ENCODE assay signal across 42 cellular contexts in genomic region chr19:39177110-39177699, GRCh38. TPM values are rescaled to one million over a fixed set of nuclear protein-coding genes. Genes with fewer than 3 reads are reported as not detected.
"Had no signal": no experiment of that assay in that cellular context is flagged by ENCODE, and none has a peak within 500 bp of the region (broad histone marks: within the 10 kb centered on the region; RNA-seq: fewer than 3 reads in every experiment).

No MANE protein-coding gene starts in this region.

- H3K27ac ChIP-seq: brain microvascular endothelial cell, cardiac muscle cell, Peyer's patch, VCaP had no signal

- DNase-seq: activated B cell treated with CpG ODN at 0.5 μM for 24 hours; activated CD4-positive, alpha-beta T cell treated with anti-CD3 and anti-CD28 coated beads for 48 hours; activated CD4-positive, alpha-beta T cell treated with anti-CD3 and anti-CD28 coated beads, Interleukin-2, amount 50 U/mL, for 4 hours; activated CD4-positive, CD25-positive, alpha-beta regulatory T cell treated with anti-CD3 and anti-CD28 coated beads, Interleukin-2, amount 50 U/mL, for 72 hours; activated CD8-positive, alpha-beta T cell treated with anti-CD3 and anti-CD28 coated beads for 36 hours; activated effector memory CD4-positive, alpha-beta T cell treated with anti-CD3 and anti-CD28 coated beads, Interleukin-2, amount 50 U/mL, for 16 hours; activated naive CD4-positive, alpha-beta T cell; activated naive CD4-positive, alpha-beta T cell treated with anti-CD3 and anti-CD28 coated beads, Interleukin-2, amount 50 U/mL, for 16 hours; activated naive CD8-positive, alpha-beta T cell treated with anti-CD3 and anti-CD28 coated beads for 36 hours; activated T-cell treated with anti-CD3 and anti-CD28 coated beads, Interleukin-2, amount 50 U/mL, for 1 hour; activated T-cell treated with anti-CD3 and anti-CD28 coated beads, Interleukin-2, amount 50 U/mL, for 72 hours; amniotic stem cell; aorta; brain microvascular endothelial cell; Karpas-422; KBM-7; MG63; NCI-H1048; NCI-H1105 treated with DMSO at 0.1 percent for 48 hours; NCI-H1436; NCI-H1694; NCI-H1930; NCI-H2081 treated with DMSO at 0.1 percent for 48 hours; NCI-H2171; NCI-H2227 treated with DMSO at 0.1 percent for 48 hours; NCI-H446 treated with DMSO at 0.1 percent for 48 hours; NCI-H524; NCI-H69; NK-92 treated with Interleukin-12 subunit alpha and Interleukin-12 subunit beta, amount 100 ng/mL, for 24 hours; PC-3; Peyer's patch; RPMI8226; SIG-M5; T-cell; T-helper 17 cell had no signal

- H3K27me3 ChIP-seq: brain microvascular endothelial cell, cardiac muscle cell, MG63, Peyer's patch had no signal

- H3K4me3 ChIP-seq: cardiac muscle cell, MG63, Peyer's patch had no signal

- H3K4me1 ChIP-seq: Peyer's patch had no signal

- H3K9me3 ChIP-seq: MG63, Peyer's patch had no signal

- ATAC-seq: activated CD8-positive, alpha-beta T cell treated with anti-CD3 and anti-CD28 coated beads for 36 hours; activated T-cell treated with anti-CD3 and anti-CD28 coated beads, Interleukin-2, amount 50 U/mL, for 72 hours; activated T-helper 17 cell treated with anti-CD3 and anti-CD28 coated beads, Interleukin-2, amount 50 U/mL, for 72 hours; PC-3; Right ventricle myocardium inferior; SK-N-SH treated with all-trans-retinoic acid at 6 μM for 48 hours; T-cell; T-helper 17 cell had no signal

RNA-seq across cellular contexts. Expression of gene NCCRP1, which starts 19.6 kb away (rescaled TPM):
- total RNA-seq: activated B cell treated with CpG ODN at 0.5 μM for 24 hours; activated CD8-positive, alpha-beta memory T cell treated with anti-CD3 and anti-CD28 coated beads for 36 hours; activated CD8-positive, alpha-beta T cell treated with anti-CD3 and anti-CD28 coated beads for 36 hours; activated naive CD8-positive, alpha-beta T cell treated with anti-CD3 and anti-CD28 coated beads for 36 hours; activated T-cell treated with anti-CD3 and anti-CD28 coated beads, Interleukin-2, amount 50 U/mL, for 72 hours; activated T-helper 17 cell treated with anti-CD3 and anti-CD28 coated beads, Interleukin-2, amount 50 U/mL, for 72 hours; aorta; Right ventricle myocardium inferior; T-helper 17 cell had no signal

RNA-seq across cellular contexts. Expression of gene SYCN, which starts 26.9 kb away (rescaled TPM):
- total RNA-seq: activated B cell treated with CpG ODN at 0.5 μM for 24 hours; activated CD8-positive, alpha-beta memory T cell treated with anti-CD3 and anti-CD28 coated beads for 36 hours; activated CD8-positive, alpha-beta T cell treated with anti-CD3 and anti-CD28 coated beads for 36 hours; activated naive CD8-positive, alpha-beta T cell treated with anti-CD3 and anti-CD28 coated beads for 36 hours; activated T-cell treated with anti-CD3 and anti-CD28 coated beads, Interleukin-2, amount 50 U/mL, for 72 hours; activated T-helper 17 cell treated with anti-CD3 and anti-CD28 coated beads, Interleukin-2, amount 50 U/mL, for 72 hours; aorta; cardiac muscle cell; PC-3; Peyer's patch; Right ventricle myocardium inferior; SK-MEL-5; T-helper 17 cell had no signal
- polyA plus RNA-seq: cardiac muscle cell had no signal
